17 cellular contexts compared by ENCODE assay signal in the genomic region with DNA sequence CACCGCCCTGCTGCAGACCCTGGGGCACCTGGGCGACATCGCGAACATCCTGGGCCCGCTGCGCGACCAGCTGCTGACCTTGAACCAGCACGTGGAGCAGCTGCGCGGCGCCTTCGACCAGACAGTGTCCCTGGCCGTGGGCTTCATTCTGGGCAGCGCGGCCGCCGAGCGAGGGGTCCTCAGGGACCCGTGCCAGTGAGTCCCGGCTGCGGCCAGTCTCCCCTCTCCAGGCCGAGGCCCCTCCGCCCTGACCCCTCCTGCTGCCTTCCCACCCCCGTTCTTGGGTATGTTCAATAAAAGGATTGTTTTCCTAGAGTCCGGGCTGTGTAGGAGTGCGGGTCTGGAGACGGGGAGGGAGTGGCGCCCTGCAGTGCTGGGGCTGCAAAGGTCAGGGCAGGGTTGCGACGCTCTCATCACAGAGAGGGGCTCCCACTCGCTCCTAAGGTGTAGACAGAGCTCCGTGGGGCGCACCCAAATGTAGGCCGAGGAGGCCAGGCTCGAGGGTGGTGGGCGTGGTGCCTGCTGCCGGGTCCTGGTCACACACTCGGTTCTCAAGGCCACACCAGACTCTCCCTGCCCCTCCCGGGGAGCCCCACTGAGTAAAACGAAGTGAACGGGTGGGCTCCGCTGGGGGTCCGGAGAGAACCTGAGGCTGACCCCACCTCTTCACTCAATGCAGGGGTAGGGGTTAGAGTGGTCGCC. TPM values are rescaled to one million over a fixed set of nuclear protein-coding genes. Genes with fewer than 3 reads are reported as not detected.
DNase-seq lines count a peak whose midpoint lies in the region; ATAC-seq and TF ChIP-seq lines count a peak whose summit lies in the region.
"Had no signal": no experiment of that assay in that cellular context is flagged by ENCODE, and none has a peak within 500 bp of the region (broad histone marks: within the 10 kb centered on the region; RNA-seq: fewer than 3 reads in every experiment).

No MANE protein-coding gene starts in this region.

- no peak for TF ChIP-seq CTCF in progenitor cell of endocrine pancreas (IDR thresholded peaks at IDR 0.05; ENCODE audit: unreplicated experiment)

- H3K9me3 Mint-ChIP-seq in activated CD4-positive, alpha-beta T cell treated with anti-CD3 and anti-CD28 coated beads, Interleukin-2, amount 10 ng/mL, durations not matched to agents 24 days and 14 days: no peaks in the 10 kb centered on the region
- no peaks in the 10 kb centered on the region for H3K9me3 Mint-ChIP-seq in progenitor cell of endocrine pancreas (ENCODE audit: low read depth)
- H3K9me3 Mint-ChIP-seq: activated CD8-positive, alpha-beta T cell treated with anti-CD3 and anti-CD28 coated beads for 36 hours had no signal

- H3K27me3 Mint-ChIP-seq in activated CD4-positive, alpha-beta T cell treated with anti-CD3 and anti-CD28 coated beads, Interleukin-2, amount 10 ng/mL, durations not matched to agents 24 days and 14 days: peaks cover 62% of the 10 kb centered on the region
- peaks cover 73% of the 10 kb centered on the region for H3K27me3 Mint-ChIP-seq in progenitor cell of endocrine pancreas

- peaks cover 2% of the 10 kb centered on the region for H3K36me3 Mint-ChIP-seq in activated CD4-positive, alpha-beta T cell treated with anti-CD3 and anti-CD28 coated beads, Interleukin-2, amount 10 ng/mL, durations not matched to agents 24 days and 14 days (ENCODE audit: low read depth)
- H3K36me3 Mint-ChIP-seq in progenitor cell of endocrine pancreas (ENCODE audit: insufficient read depth): no peaks in the 10 kb centered on the region

- peaks cover 81% of the 10 kb centered on the region for H3K27me3 ChIP-seq in NT2/D1 (ENCODE audit: insufficient read depth, insufficient read length)

- no peak for ATAC-seq in HG02973 (IDR thresholded peaks at IDR 0.05; ENCODE audit: unreplicated experiment)
- ATAC-seq: activated CD8-positive, alpha-beta T cell treated with anti-CD3 and anti-CD28 coated beads for 36 hours; gastrocnemius medialis had no signal

- no peak for DNase-seq in activated CD4-positive, alpha-beta T cell treated with anti-CD3 and anti-CD28 coated beads, Interleukin-2, amount 10 ng/mL, durations not matched to agents 24 days and 14 days
- DNase-seq in activated CD4-positive, alpha-beta T cell treated with anti-CD3 and anti-CD28 coated beads for 48 hours: no peak
- DNase-seq in NT2/D1 (ENCODE audit: low read depth, low spot score) (no peak), progenitor cell of endocrine pancreas (ENCODE audit: low spot score, unreplicated experiment) (no peak), NCI-H2107 treated with DMSO at 0.1 percent for 48 hours (lab: John Stamatoyannopoulos, UW; ENCODE audit: unreplicated experiment) (no peak)
- DNase-seq in activated CD8-positive, alpha-beta memory T cell treated with anti-CD3 and anti-CD28 coated beads, Interleukin-2, amount 50 U/mL, for 48 hours: no peak
- DNase-seq: 8988T; activated CD8-positive, alpha-beta T cell treated with anti-CD3 and anti-CD28 coated beads for 36 hours; dorsolateral prefrontal cortex; gastrocnemius medialis; NCI-H1417 treated with DMSO at 0.1 percent for 48 hours; ovary; stimulated activated CD4-positive, alpha-beta T cell treated with anti-CD3 and anti-CD28 coated beads, Interleukin-1b, Interleukin-23, amount 100 ng/mL, for 48 hours had no signal

- H3K4me3 Mint-ChIP-seq in activated CD4-positive, alpha-beta T cell treated with anti-CD3 and anti-CD28 coated beads, Interleukin-2, amount 10 ng/mL, durations not matched to agents 24 days and 14 days: no peak overlapping the region
- peak overlapping the region; percentile 31 for H3K4me3 Mint-ChIP-seq in progenitor cell of endocrine pancreas (ENCODE audit: low read depth)
- H3K4me3 Mint-ChIP-seq: activated CD8-positive, alpha-beta T cell treated with anti-CD3 and anti-CD28 coated beads for 36 hours had no signal

- no peak overlapping the region for H3K9ac ChIP-seq in NT2/D1 (ENCODE audit: insufficient read length, low read depth)

- H3K4me3 ChIP-seq in NT2/D1 (ENCODE audit: insufficient read length, low read depth) (peak overlapping the region; percentile 11), iPS-11a (ENCODE audit: low read depth, low read length) (peak overlapping the region; percentile 43)
- H3K4me3 ChIP-seq: gastrocnemius medialis, ovary had no signal

- peak overlapping the region; percentile 56 for H3K27ac Mint-ChIP-seq in activated CD4-positive, alpha-beta T cell treated with anti-CD3 and anti-CD28 coated beads, Interleukin-2, amount 10 ng/mL, durations not matched to agents 24 days and 14 days
- no peak overlapping the region for H3K27ac Mint-ChIP-seq in progenitor cell of endocrine pancreas
- H3K27ac Mint-ChIP-seq: activated CD8-positive, alpha-beta T cell treated with anti-CD3 and anti-CD28 coated beads for 36 hours had no signal

- peaks cover 7% of the 10 kb centered on the region; the same call in 1 of the 2 replicates for H3K9me3 ChIP-seq in NT2/D1 (ENCODE audit: insufficient read depth, low read length)
- H3K9me3 ChIP-seq: gastrocnemius medialis, ovary had no signal

- H3K4me1 Mint-ChIP-seq in activated CD4-positive, alpha-beta T cell treated with anti-CD3 and anti-CD28 coated beads, Interleukin-2, amount 10 ng/mL, durations not matched to agents 24 days and 14 days: peaks cover 14% of the 10 kb centered on the region
- H3K4me1 Mint-ChIP-seq in progenitor cell of endocrine pancreas (ENCODE audit: low read depth): peaks cover 2% of the 10 kb centered on the region

- H3K4me1 ChIP-seq in NT2/D1 (ENCODE audit: insufficient read depth, insufficient read length): peaks cover 8% of the 10 kb centered on the region
- H3K4me1 ChIP-seq: gastrocnemius medialis had no signal

- intact Hi-C loops in activated CD4-positive, alpha-beta T cell treated with anti-CD3 and anti-CD28 coated beads, Interleukin-2, amount 10 ng/mL, durations not matched to agents 24 days and 14 days (cut with micrococcal nuclease): no loop called here

- H3K36me3 ChIP-seq in NT2/D1 (ENCODE audit: insufficient read depth, insufficient read length, low read length): no peaks in the 10 kb centered on the region
- H3K36me3 ChIP-seq: gastrocnemius medialis, ovary had no signal

RNA-seq across cellular contexts. Expression of gene UTF1, which starts 1.4 kb away (rescaled TPM):
- 0.17 and 0.19 TPM in 2 replicates for total RNA-seq in activated CD4-positive, alpha-beta T cell treated with anti-CD3 and anti-CD28 coated beads, Interleukin-2, amount 10 ng/mL, durations not matched to agents 24 days and 14 days
- not detected in 2 replicates for total RNA-seq in progenitor cell of endocrine pancreas
- total RNA-seq: activated CD8-positive, alpha-beta T cell treated with anti-CD3 and anti-CD28 coated beads for 36 hours; gastrocnemius medialis; liver; urinary bladder had no signal

RNA-seq across cellular contexts. Expression of gene VENTX, which starts 6.3 kb away (rescaled TPM):
- total RNA-seq in activated CD4-positive, alpha-beta T cell treated with anti-CD3 and anti-CD28 coated beads, Interleukin-2, amount 10 ng/mL, durations not matched to agents 24 days and 14 days: not detected in 2 replicates
- total RNA-seq in progenitor cell of endocrine pancreas: 1.2 TPM in 2 replicates
- total RNA-seq: urinary bladder had no signal

RNA-seq across cellular contexts. Expression of gene ADAM8, which starts 45.3 kb away (rescaled TPM):
- 143 and 165 TPM in 2 replicates for total RNA-seq in activated CD4-positive, alpha-beta T cell treated with anti-CD3 and anti-CD28 coated beads, Interleukin-2, amount 10 ng/mL, durations not matched to agents 24 days and 14 days
- 13.7 and 16.3 TPM in 2 replicates for total RNA-seq in progenitor cell of endocrine pancreas
